Comparison of ENCODE assay signal across 19 cellular contexts in the genomic region with DNA sequence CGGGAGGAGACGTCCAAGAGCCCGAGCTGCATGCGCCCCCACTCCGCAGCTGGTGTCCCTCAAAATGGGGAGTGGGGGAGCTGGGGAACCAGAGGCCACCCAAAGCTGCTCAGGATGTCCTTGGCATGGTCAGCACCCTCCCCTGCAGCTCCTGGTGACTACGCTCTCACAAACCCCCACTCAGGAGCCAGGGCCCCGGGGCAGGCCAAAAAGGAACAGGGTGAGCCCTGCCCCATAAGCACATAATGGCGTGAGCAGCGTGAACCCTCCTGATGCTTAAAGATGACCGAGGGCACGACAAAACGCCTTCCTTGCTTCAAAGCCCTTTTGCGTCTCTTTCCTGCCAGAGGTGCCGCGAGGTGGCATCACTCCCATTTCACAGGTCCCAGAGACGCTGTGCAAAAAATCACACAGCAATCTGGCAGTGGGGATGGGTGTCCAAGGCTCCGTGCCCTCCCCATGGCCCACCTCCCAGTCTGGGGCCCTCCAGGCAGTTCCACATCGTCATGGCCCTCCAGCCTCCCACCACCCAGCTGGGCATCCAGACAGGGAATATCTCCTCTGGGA. TPM values are rescaled to one million over a fixed set of nuclear protein-coding genes. Genes with fewer than 3 reads are reported as not detected.
DNase-seq lines count a peak whose midpoint lies in the region; ATAC-seq and TF ChIP-seq lines count a peak whose summit lies in the region.
"Had no signal": no experiment of that assay in that cellular context is flagged by ENCODE, and none has a peak within 500 bp of the region (broad histone marks: within the 10 kb centered on the region; RNA-seq: fewer than 3 reads in every experiment).

No MANE protein-coding gene starts in this region.

- H2BK5ac ChIP-seq in mesenchymal stem cell (ENCODE audit: low read depth, low read length, poor library complexity, severe bottlenecking) = no peak overlapping the region

- no peak overlapping the region for H3K4me2 ChIP-seq in mesenchymal stem cell (ENCODE audit: low read length, poor library complexity, severe bottlenecking)

- CTCF ChIA-PET in T-cell (lab: Charles Lee) = interaction anchor here in 1 of 2 donors (0.9 kb wide), 1 partner anchor 217 kb away, joined by 3 read pairs; no protein-coding TSS in a partner anchor

- H3K27me3 ChIP-seq in mesenchymal stem cell (ENCODE audit: control insufficient read depth in 1 of 2, insufficient read depth in 1 of 2, low read length in 2 of 2) = no peaks in the 10 kb centered on the region
- H3K27me3 ChIP-seq: Peyer's patch had no signal

- H3K4ac ChIP-seq in mesenchymal stem cell (ENCODE audit: low read depth in 1 of 2, low read length in 2 of 2) = no peak overlapping the region

- peak overlapping the region in 1 of 2 experiments; percentile 13 for H3K18ac ChIP-seq in mesenchymal stem cell (ENCODE audit: low read depth in 1 of 2, low read length in 2 of 2)

- no peak overlapping the region for H3K14ac ChIP-seq in mesenchymal stem cell (ENCODE audit: low read length in 2 of 2)

- no peak overlapping the region for H3K9ac ChIP-seq in mesenchymal stem cell (ENCODE audit: low read length)

- H3K4me3 ChIP-seq in mesenchymal stem cell (ENCODE audit: insufficient read depth in 1 of 2, low read depth in 1 of 2, low read length in 2 of 2) = no peak overlapping the region
- H3K4me3 ChIP-seq: Peyer's patch had no signal

- no peak overlapping the region for H2BK12ac ChIP-seq in mesenchymal stem cell (ENCODE audit: low read length in 2 of 2)

- TF ChIP-seq POLR2A in GM18505 (IDR thresholded peaks at IDR 0.05; ENCODE audit: borderline replicate concordance, extremely low read depth, insufficient read depth, insufficient read length) = no peak

- DNase-seq in activated naive CD4-positive, alpha-beta T cell treated with anti-CD3 and anti-CD28 coated beads, Interleukin-2, amount 50 U/mL, for 16 hours = no peak
- peak in 1 of 34 experiments; percentile 20 for DNase-seq in T-cell
- no peak for DNase-seq in mesenchymal stem cell
- DNase-seq in caudate nucleus (lab: John Stamatoyannopoulos, UW) = no peak
- DNase-seq: ACHN; activated effector memory CD4-positive, alpha-beta T cell treated with anti-CD3 and anti-CD28 coated beads, Interleukin-2, amount 50 U/mL, for 16 hours; Caco-2; hippocampal formation; kidney glomerular epithelial cell; midbrain; NCI-H1105; NCI-H2171; occipital lobe had no signal

- no peak overlapping the region for H4K8ac ChIP-seq in mesenchymal stem cell (ENCODE audit: low read length)

- no peak overlapping the region for H2AK5ac ChIP-seq in mesenchymal stem cell (ENCODE audit: low read length, severe bottlenecking)

- peak in 2 of 4 experiments; percentile 17 to 44 for ATAC-seq in T-cell (replicated peaks in 1 of 4)
- no peak for ATAC-seq in stimulated activated memory B cell treated with anti-CD40 and anti-IgM and Interleukin-4, amounts not matched to agents 10 μg/mL and 1 μg/mL and 100 μg/mL, for 72 hours
- ATAC-seq in GM18505 (IDR thresholded peaks at IDR 0.05; ENCODE audit: unreplicated experiment) = no peak
- no peak for ATAC-seq in GM21619 (IDR thresholded peaks at IDR 0.05; ENCODE audit: unreplicated experiment)

- peak overlapping the region; percentile 26 for H2BK15ac ChIP-seq in mesenchymal stem cell (ENCODE audit: low read depth, poor library complexity, severe bottlenecking)

- H3K27ac ChIP-seq in mesenchymal stem cell (ENCODE audit: low read length, poor library complexity, severe bottlenecking) = no peak overlapping the region
- no peak overlapping the region for H3K27ac ChIP-seq in caudate nucleus (ENCODE audit: low read depth, low read length)
- H3K27ac ChIP-seq: Peyer's patch had no signal

- H3K4me1 ChIP-seq in mesenchymal stem cell (ENCODE audit: control insufficient read depth, insufficient read depth, low read depth, low read length) = peaks cover 76% of the 10 kb centered on the region

- POLR2A ChIA-PET in T-cell (lab: Charles Lee) = no interaction called here

- no peaks in the 10 kb centered on the region for H3K27me3 Mint-ChIP-seq in activated naive CD4-positive, alpha-beta T cell treated with anti-CD3 and anti-CD28 coated beads, Interleukin-2, amount 50 U/mL, for 24 hours
- no peaks in the 10 kb centered on the region for H3K27me3 Mint-ChIP-seq in T-cell
- H3K27me3 Mint-ChIP-seq in stimulated activated memory B cell treated with anti-CD40 and anti-IgM and Interleukin-4, amounts not matched to agents 10 μg/mL and 1 μg/mL and 100 μg/mL, for 72 hours = no peaks in the 10 kb centered on the region

- H3K9me3 ChIP-seq in mesenchymal stem cell (ENCODE audit: control insufficient read depth, low read length) = no peaks in the 10 kb centered on the region
- H3K9me3 ChIP-seq: Caco-2, Peyer's patch had no signal

- no peaks in the 10 kb centered on the region for H3K9me3 Mint-ChIP-seq in activated naive CD4-positive, alpha-beta T cell treated with anti-CD3 and anti-CD28 coated beads, Interleukin-2, amount 50 U/mL, for 24 hours
- H3K9me3 Mint-ChIP-seq in T-cell = no peaks in the 10 kb centered on the region
- H3K9me3 Mint-ChIP-seq in stimulated activated memory B cell treated with anti-CD40 and anti-IgM and Interleukin-4, amounts not matched to agents 10 μg/mL and 1 μg/mL and 100 μg/mL, for 72 hours = no peaks in the 10 kb centered on the region
- H3K9me3 Mint-ChIP-seq: stimulated activated effector memory CD8-positive, alpha-beta T cell treated with anti-CD3 and anti-CD28 coated beads, Interleukin-12 subunit alpha, Interleukin-12 subunit beta, amount 100 ng/mL, for 72 hours had no signal

- H3K36me3 ChIP-seq in mesenchymal stem cell (ENCODE audit: control insufficient read depth in 1 of 2, insufficient read depth in 2 of 2, low read depth in 1 of 2, low read length in 2 of 2) = peaks cover 0 to 47% of the 10 kb centered on the region in 2 experiments
- H3K36me3 ChIP-seq: Peyer's patch had no signal

- no peak overlapping the region for H3K23ac ChIP-seq in mesenchymal stem cell (ENCODE audit: low read length in 2 of 2)

- H3K36me3 Mint-ChIP-seq in activated naive CD4-positive, alpha-beta T cell treated with anti-CD3 and anti-CD28 coated beads, Interleukin-2, amount 50 U/mL, for 24 hours = no peaks in the 10 kb centered on the region
- H3K36me3 Mint-ChIP-seq in T-cell = no peaks in the 10 kb centered on the region
- H3K36me3 Mint-ChIP-seq in stimulated activated memory B cell treated with anti-CD40 and anti-IgM and Interleukin-4, amounts not matched to agents 10 μg/mL and 1 μg/mL and 100 μg/mL, for 72 hours = no peaks in the 10 kb centered on the region

- H3K27ac Mint-ChIP-seq in activated naive CD4-positive, alpha-beta T cell treated with anti-CD3 and anti-CD28 coated beads, Interleukin-2, amount 50 U/mL, for 24 hours = no peak overlapping the region
- H3K27ac Mint-ChIP-seq in T-cell = no peak overlapping the region
- peak overlapping the region; percentile 44 for H3K27ac Mint-ChIP-seq in stimulated activated memory B cell treated with anti-CD40 and anti-IgM and Interleukin-4, amounts not matched to agents 10 μg/mL and 1 μg/mL and 100 μg/mL, for 72 hours
- H3K27ac Mint-ChIP-seq: stimulated activated effector memory CD8-positive, alpha-beta T cell treated with anti-CD3 and anti-CD28 coated beads, Interleukin-12 subunit alpha, Interleukin-12 subunit beta, amount 100 ng/mL, for 72 hours had no signal

- peak overlapping the region; percentile 57 for H3K4me3 Mint-ChIP-seq in activated naive CD4-positive, alpha-beta T cell treated with anti-CD3 and anti-CD28 coated beads, Interleukin-2, amount 50 U/mL, for 24 hours
- peak overlapping the region in 2 of 3 donors; percentile 34 to 71 for H3K4me3 Mint-ChIP-seq in T-cell
- no peak overlapping the region for H3K4me3 Mint-ChIP-seq in stimulated activated memory B cell treated with anti-CD40 and anti-IgM and Interleukin-4, amounts not matched to agents 10 μg/mL and 1 μg/mL and 100 μg/mL, for 72 hours
- H3K4me3 Mint-ChIP-seq: stimulated activated effector memory CD8-positive, alpha-beta T cell treated with anti-CD3 and anti-CD28 coated beads, Interleukin-12 subunit alpha, Interleukin-12 subunit beta, amount 100 ng/mL, for 72 hours had no signal

- 96% methylated on average over 18 of the region's 18 CpGs for WGBS in mesenchymal stem cell

- H3K79me1 ChIP-seq in mesenchymal stem cell (replicated peaks; ENCODE audit: low read length, poor library complexity, severe bottlenecking) = no peaks in the 10 kb centered on the region

- peaks cover 78% of the 10 kb centered on the region for H3K4me1 Mint-ChIP-seq in activated naive CD4-positive, alpha-beta T cell treated with anti-CD3 and anti-CD28 coated beads, Interleukin-2, amount 50 U/mL, for 24 hours
- peaks cover 72 to 74% (median 73%) of the 10 kb centered on the region in 3 donors for H3K4me1 Mint-ChIP-seq in T-cell
- H3K4me1 Mint-ChIP-seq in stimulated activated memory B cell treated with anti-CD40 and anti-IgM and Interleukin-4, amounts not matched to agents 10 μg/mL and 1 μg/mL and 100 μg/mL, for 72 hours = peaks cover 94% of the 10 kb centered on the region

- no peak overlapping the region for H2BK120ac ChIP-seq in mesenchymal stem cell (ENCODE audit: low read depth, low read length)

- H2AFZ ChIP-seq in mesenchymal stem cell (ENCODE audit: low read depth, low read length) = no peak overlapping the region

- no peak overlapping the region for H4K91ac ChIP-seq in mesenchymal stem cell (ENCODE audit: low read length)

RNA-seq across cellular contexts. Expression of a gene that starts 13.5 kb away (rescaled TPM):
- 100 to 1,000 TPM; 108 to 140 (median 127) TPM for total RNA-seq in T-cell
- polyA plus RNA-seq in mesenchymal stem cell (2013, experiment 1 of 2) = 120 TPM
- 113 TPM for polyA plus RNA-seq in mesenchymal stem cell (2013, experiment 2 of 2)
